8 cellular contexts compared by ENCODE assay signal in the genomic region with DNA sequence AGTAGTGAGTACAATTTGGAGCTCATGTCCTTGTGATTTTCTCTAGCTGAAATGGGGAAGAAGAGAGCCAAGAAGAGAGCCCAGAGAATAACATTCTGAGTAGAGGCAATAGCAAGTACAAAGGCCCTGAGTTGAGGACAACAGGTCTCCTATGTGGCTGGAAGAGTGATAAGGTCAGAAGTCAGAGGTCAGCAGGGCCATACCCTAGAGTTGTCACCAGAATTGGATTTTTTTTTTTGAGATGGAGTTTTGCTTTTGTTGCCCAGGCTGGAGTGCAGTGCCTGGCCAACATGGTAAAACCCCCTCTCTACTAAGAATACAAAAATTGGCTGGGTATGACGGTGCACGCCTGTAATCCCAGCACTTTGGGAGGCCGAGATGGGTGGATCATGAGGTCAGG.
"Had no signal": no experiment of that assay in that cellular context is flagged by ENCODE, and none has a peak within 500 bp of the region (broad histone marks: within the 10 kb centered on the region; RNA-seq: fewer than 3 reads in every experiment).

No MANE protein-coding gene starts in this region.

- H3K4me3 ChIP-seq: GM12878 had no signal

- DNase-seq: GDM1, GF-D8 had no signal

- ATAC-seq: GM12878 had no signal

- FAIRE-seq: G401.6, GM12878, GM12891, GM12892, GM18507, GM19239 had no signal
